9 cellular contexts compared by ENCODE assay signal in the genomic region with DNA sequence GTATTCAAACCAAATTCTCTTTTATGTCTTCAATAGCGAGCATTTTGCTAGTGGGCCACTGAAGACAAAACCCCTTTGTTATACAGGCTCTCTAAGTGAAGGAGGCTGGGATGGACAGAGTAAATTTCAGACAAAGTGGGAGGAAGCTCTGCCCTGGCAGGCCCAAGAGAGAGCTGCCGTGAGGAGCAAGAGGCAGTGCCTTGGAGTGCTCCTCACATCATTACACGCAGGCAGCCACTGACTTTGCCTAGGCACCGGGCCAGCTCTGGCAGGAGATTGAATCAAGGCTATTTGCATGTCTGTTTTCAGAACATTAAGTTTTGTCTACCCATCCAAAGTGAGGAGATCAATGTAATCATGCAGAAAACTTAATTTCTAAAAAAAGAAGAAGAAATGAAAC.
DNase-seq lines count a peak whose midpoint lies in the region; ATAC-seq lines count a peak whose summit lies in the region.
"Had no signal": no experiment of that assay in that cellular context is flagged by ENCODE, and none has a peak within 500 bp of the region (broad histone marks: within the 10 kb centered on the region; RNA-seq: fewer than 3 reads in every experiment).

No MANE protein-coding gene starts in this region.

- H3K4me1 Mint-ChIP-seq in activated naive CD8-positive, alpha-beta T cell treated with anti-CD3 and anti-CD28 coated beads, Interleukin-2, amount 50 U/mL, for 24 hours, result no peaks in the 10 kb centered on the region
- H3K4me1 Mint-ChIP-seq: B cell had no signal

- ATAC-seq in GM21576 (IDR thresholded peaks at IDR 0.05; ENCODE audit: unreplicated experiment) (peak; percentile 36), GM21447 (IDR thresholded peaks at IDR 0.05; ENCODE audit: unreplicated experiment) (no peak)
- ATAC-seq in activated naive CD8-positive, alpha-beta T cell treated with anti-CD3 and anti-CD28 coated beads, Interleukin-2, amount 50 U/mL, for 24 hours, result no peak

- no peak overlapping the region for H3K27ac Mint-ChIP-seq in activated naive CD8-positive, alpha-beta T cell treated with anti-CD3 and anti-CD28 coated beads, Interleukin-2, amount 50 U/mL, for 24 hours
- H3K27ac Mint-ChIP-seq: B cell had no signal

- no peak overlapping the region for H3K4me3 Mint-ChIP-seq in activated naive CD8-positive, alpha-beta T cell treated with anti-CD3 and anti-CD28 coated beads, Interleukin-2, amount 50 U/mL, for 24 hours
- H3K4me3 Mint-ChIP-seq: B cell had no signal

- no peaks in the 10 kb centered on the region for H3K9me3 Mint-ChIP-seq in activated naive CD8-positive, alpha-beta T cell treated with anti-CD3 and anti-CD28 coated beads, Interleukin-2, amount 50 U/mL, for 24 hours

- peak; percentile 16 for DNase-seq in AG08396 (ENCODE audit: low spot score)
- DNase-seq in NCI-H526 treated with DMSO at 0.1 percent for 48 hours (lab: John Stamatoyannopoulos, UW), result peak; percentile 61
- DNase-seq in hypothalamus (lab: John Stamatoyannopoulos, UW), result peak in 32 of 51 donors; percentile 3 to 66 (median 19)
- no peak for DNase-seq in activated naive CD8-positive, alpha-beta T cell treated with anti-CD3 and anti-CD28 coated beads, Interleukin-2, amount 50 U/mL, for 24 hours
- no peak for DNase-seq in NOMO-1 treated with dmso at 0.1 percent for 144 hours (lab: John Stamatoyannopoulos, UW; ENCODE audit: unreplicated experiment)
- DNase-seq in NCI-H146 treated with DMSO at 0.1 percent for 48 hours (lab: John Stamatoyannopoulos, UW; ENCODE audit: unreplicated experiment), result no peak

- H3K27me3 Mint-ChIP-seq in activated naive CD8-positive, alpha-beta T cell treated with anti-CD3 and anti-CD28 coated beads, Interleukin-2, amount 50 U/mL, for 24 hours, result no peaks in the 10 kb centered on the region

- H3K36me3 Mint-ChIP-seq in activated naive CD8-positive, alpha-beta T cell treated with anti-CD3 and anti-CD28 coated beads, Interleukin-2, amount 50 U/mL, for 24 hours (ENCODE audit: low read depth), result no peaks in the 10 kb centered on the region

Comparison
In these comparisons a context has a peak if more than half of its experiments do, and no peak if none do; other contexts are left out.
1. DNase-seq: peak in AG08396 (single experiment), NCI-H526 treated with DMSO at 0.1 percent for 48 hours (single experiment) and hypothalamus (32 of 51); none in activated naive CD8-positive, alpha-beta T cell treated with anti-CD3 and anti-CD28 coated beads, Interleukin-2, amount 50 U/mL, for 24 hours (single experiment), NOMO-1 treated with dmso at 0.1 percent for 144 hours (single experiment) and NCI-H146 treated with DMSO at 0.1 percent for 48 hours (single experiment).